1 cellular context compared by ENCODE assay signal in genomic region chr6:6330407-6330806, GRCh38.
TF ChIP-seq lines count a peak whose summit lies in the region.

No MANE protein-coding gene starts in this region.

TF ChIP-seq in WTC11, 78 proteins besides CTCF, POLR2A, EP300 and RAD21 (continued from another document):
- TF ChIP-seq ZNF532 (CRISPR knock-in tag; IDR thresholded peaks at IDR 0.05; ENCODE audit: borderline replicate concordance) (no peak), ZBTB21 (CRISPR knock-in tag; IDR thresholded peaks at IDR 0.05; ENCODE audit: borderline replicate concordance) (no peak), MAX (CRISPR knock-in tag; IDR thresholded peaks at IDR 0.05) (no peak), NFYB (CRISPR knock-in tag; conservative IDR thresholded peaks at IDR 0.05; ENCODE audit: low read depth) (no peak), PRRX2 (CRISPR knock-in tag; IDR thresholded peaks at IDR 0.05) (no peak), ZNF121 (CRISPR knock-in tag; IDR thresholded peaks at IDR 0.05) (no peak), AFF4 (CRISPR knock-in tag; IDR thresholded peaks at IDR 0.05; ENCODE audit: borderline replicate concordance) (no peak)
- TF ChIP-seq, protein P1, sequence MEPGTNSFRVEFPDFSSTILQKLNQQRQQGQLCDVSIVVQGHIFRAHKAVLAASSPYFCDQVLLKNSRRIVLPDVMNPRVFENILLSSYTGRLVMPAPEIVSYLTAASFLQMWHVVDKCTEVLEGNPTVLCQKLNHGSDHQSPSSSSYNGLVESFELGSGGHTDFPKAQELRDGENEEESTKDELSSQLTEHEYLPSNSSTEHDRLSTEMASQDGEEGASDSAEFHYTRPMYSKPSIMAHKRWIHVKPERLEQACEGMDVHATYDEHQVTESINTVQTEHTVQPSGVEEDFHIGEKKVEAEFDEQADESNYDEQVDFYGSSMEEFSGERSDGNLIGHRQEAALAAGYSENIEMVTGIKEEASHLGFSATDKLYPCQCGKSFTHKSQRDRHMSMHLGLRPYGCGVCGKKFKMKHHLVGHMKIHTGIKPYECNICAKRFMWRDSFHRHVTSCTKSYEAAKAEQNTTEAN (CRISPR knock-in tag; IDR thresholded peaks at IDR 0.05), result no peak
